ENCODE assay signal across 9 cellular contexts in the genomic region with DNA sequence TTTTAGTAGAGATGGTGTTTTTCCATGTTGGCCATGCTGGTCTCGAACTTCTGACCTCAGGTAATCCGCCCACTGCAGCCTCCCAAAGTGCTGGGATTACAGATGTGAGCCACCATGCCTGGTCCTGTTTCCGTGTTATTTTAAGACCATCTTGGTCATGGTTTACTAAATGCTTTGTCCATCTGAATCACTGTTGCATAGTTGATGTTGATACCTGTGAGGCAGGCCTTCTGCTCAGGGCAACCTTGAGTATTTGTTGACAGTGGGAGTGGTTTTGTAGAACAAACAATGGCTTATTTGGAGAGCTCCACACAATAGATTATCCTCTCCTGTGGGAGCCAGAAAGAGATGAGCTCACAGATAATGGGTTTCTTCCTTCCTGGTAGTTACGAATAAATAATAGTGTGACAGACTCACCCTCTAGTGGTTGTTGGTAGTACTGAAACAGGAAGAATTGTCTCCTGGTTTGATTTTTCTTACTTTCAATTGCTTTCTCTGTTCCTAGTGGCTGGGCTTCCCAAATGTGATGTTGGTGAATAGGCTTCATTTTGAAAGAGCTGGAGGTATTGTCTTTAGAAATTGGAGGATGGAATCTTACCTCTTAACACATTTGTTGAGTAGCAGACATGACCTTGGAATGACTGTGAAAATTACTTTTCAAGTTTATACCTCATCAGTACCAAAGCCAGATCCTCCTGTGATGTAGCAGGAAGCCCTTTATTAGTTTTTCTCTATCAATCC. TPM values are rescaled to one million over a fixed set of nuclear protein-coding genes. Genes with fewer than 3 reads are reported as not detected.
DNase-seq lines count a peak whose midpoint lies in the region; ATAC-seq and TF ChIP-seq lines count a peak whose summit lies in the region.
"Had no signal": no experiment of that assay in that cellular context is flagged by ENCODE, and none has a peak within 500 bp of the region (broad histone marks: within the 10 kb centered on the region; RNA-seq: fewer than 3 reads in every experiment).

No MANE protein-coding gene starts in this region.

- no peaks in the 10 kb centered on the region for H3K27me3 ChIP-seq in heart right ventricle

- peaks cover 16 to 73% (median 47%) of the 10 kb centered on the region in 9 donors for H3K4me1 ChIP-seq in heart right ventricle

- TF ChIP-seq CTCF in heart right ventricle (IDR thresholded peaks at IDR 0.05) = peak; percentile 82 to 94 (median 89)

- ATAC-seq in GM21381 (IDR thresholded peaks at IDR 0.05; ENCODE audit: unreplicated experiment) (peak; percentile 93), HG03575 (IDR thresholded peaks at IDR 0.05; ENCODE audit: extremely low read depth, insufficient number of reproducible peaks, low FRiP score, unreplicated experiment) (peak; percentile 65), heart right ventricle (peak; percentile 58 to 84 (median 72))

- H3K36me3 ChIP-seq in heart right ventricle = peaks cover 0 to 82% (median 61%) of the 10 kb centered on the region in 9 donors

- WGBS in heart right ventricle, 2 donors = 44 to 48% methylated on average over 4 of the region's 4 CpGs

- intact Hi-C loops in heart right ventricle (cut with DNase I) = loop anchor here (1.0 to 10.0 kb wide), 9 partner anchors 38 to 712 kb away; a partner anchor contains a TSS

- H3K9me3 ChIP-seq in heart right ventricle = no peaks in the 10 kb centered on the region

- H3K4me3 ChIP-seq in heart right ventricle = peak overlapping the region in 1 of 10 donors; percentile 1

- DNase-seq in ELR (ENCODE audit: low read depth) (peak; percentile 78), NCI-H748 (lab: John Stamatoyannopoulos, UW; ENCODE audit: unreplicated experiment) (peak; percentile 98), amniotic stem cell (lab: John Stamatoyannopoulos, UW) (peak; percentile 33), heart right ventricle (no peak), renal cortical epithelial cell (ENCODE audit: low read depth) (peak; percentile 81)
- no peak for DNase-seq in stimulated activated CD4-positive, alpha-beta T cell treated with anti-CD3 and anti-CD28 coated beads, Interleukin-2, amount 100 ng/mL, for 24 hours

- H3K27ac ChIP-seq in heart right ventricle = peak overlapping the region in 9 of 10 donors; percentile 56 to 81 (median 71)

RNA-seq across cellular contexts. Expression of a gene that starts 39.0 kb away (rescaled TPM):
- total RNA-seq in heart right ventricle (10 to 100 TPM; 56.7 to 85.6 (median 65.2) TPM), renal cortical epithelial cell (157 and 260 TPM in 2 replicates)
- polyA plus RNA-seq in heart right ventricle = 10 to 100 TPM; 28.9 to 30.7 TPM

RNA-seq across cellular contexts. Expression of a gene that starts 49.0 kb away (rescaled TPM):
- total RNA-seq in heart right ventricle (not detected), renal cortical epithelial cell (not detected in 2 replicates)
- polyA plus RNA-seq in heart right ventricle = not detected
- total RNA-seq: lower leg skin had no signal

RNA-seq across cellular contexts. Expression of a gene that starts 59.3 kb away (rescaled TPM):
- total RNA-seq in heart right ventricle = 10 to 100 TPM; 69.8 to 99.0 (median 77.5) TPM
- 10 to 100 TPM; 76.8 to 93.7 TPM for polyA plus RNA-seq in heart right ventricle
- total RNA-seq in renal cortical epithelial cell = 48.1 and 94.8 TPM in 2 replicates

Comparison
In these comparisons a context has a peak if more than half of its experiments do, and no peak if none do; other contexts are left out.
1. DNase-seq: peak in ELR (single experiment), NCI-H748 (single experiment), amniotic stem cell (single experiment) and renal cortical epithelial cell (single experiment); none in heart right ventricle (0 of 2) and stimulated activated CD4-positive, alpha-beta T cell treated with anti-CD3 and anti-CD28 coated beads, Interleukin-2, amount 100 ng/mL, for 24 hours (0 of 2).
2. Peak in every context shown above with its lines, with median percentiles within 50 percentile points of each other: ATAC-seq.